ENCODE assay signal across 8 cellular contexts in the genomic region with DNA sequence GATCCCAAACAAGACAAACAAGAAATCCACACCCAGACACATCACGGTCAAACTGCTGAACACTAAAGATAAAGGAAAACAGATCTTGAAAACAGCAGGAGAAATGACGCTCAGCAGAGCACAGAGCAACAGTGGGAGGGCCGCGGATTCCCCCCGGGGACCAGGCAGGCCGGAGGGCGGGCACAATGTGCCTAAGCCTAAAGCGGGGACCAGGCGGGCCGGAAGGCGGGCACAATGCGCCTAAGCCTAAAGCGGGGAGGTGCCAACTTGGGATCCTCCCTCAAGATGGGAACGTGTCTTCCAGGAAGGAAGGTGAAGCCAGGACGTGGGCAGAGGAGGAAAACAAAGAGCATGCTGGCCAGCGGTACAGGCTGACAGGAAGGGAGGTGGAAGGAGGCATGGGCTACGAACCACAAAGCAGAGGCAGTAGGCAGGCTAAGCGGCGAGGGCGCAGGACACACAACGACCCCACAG. TPM values are rescaled to one million over a fixed set of nuclear protein-coding genes. Genes with fewer than 3 reads are reported as not detected.
A peak's percentile ranks its signal among the peaks of the same experiment; 100 is the strongest.
DNase-seq lines count a peak whose midpoint lies in the region; ATAC-seq and TF ChIP-seq lines count a peak whose summit lies in the region.

No MANE protein-coding gene starts in this region.

- no peak overlapping the region for H2AFZ ChIP-seq in PC-9

- H3K4me3 ChIP-seq in colonic mucosa = no peak overlapping the region
- H3K4me3 ChIP-seq in aorta (ENCODE audit: low read length in 2 of 2) = no peak overlapping the region
- no peak overlapping the region for H3K4me3 ChIP-seq in PC-9

- H3K9me3 ChIP-seq in colonic mucosa (no peaks in the 10 kb centered on the region), aorta (ENCODE audit: control insufficient read depth, low read length) (no peaks in the 10 kb centered on the region), PC-9 (ENCODE audit: insufficient read depth, low read depth) (no peaks in the 10 kb centered on the region)

- H3K27ac ChIP-seq in colonic mucosa (no peak overlapping the region), aorta (ENCODE audit: low read depth in 1 of 2, low read length in 2 of 2) (peak overlapping the region in 1 of 2 donors; percentile 35), PC-9 (no peak overlapping the region)

- no peak overlapping the region for H3K4me2 ChIP-seq in PC-9

- no peak overlapping the region for H3K9ac ChIP-seq in colonic mucosa (ENCODE audit: low read depth in 2 of 2, low read length in 2 of 2)

- peaks cover 12% of the 10 kb centered on the region; the same call in 1 of the 2 replicates for H3K79me2 ChIP-seq in PC-9 (ENCODE audit: low read depth)

- POLR2A ChIA-PET in PC-9 (lab: Charles Lee; ENCODE audit: unreplicated experiment) = no interaction called here

- no peaks in the 10 kb centered on the region; the same call in 1 of the 2 replicates for H4K20me1 ChIP-seq in PC-9 (ENCODE audit: insufficient read depth)

- H3F3A ChIP-seq in PC-9 (ENCODE audit: insufficient read depth, low read depth) = no peaks in the 10 kb centered on the region

- no peaks in the 10 kb centered on the region for H3K27me3 ChIP-seq in colonic mucosa
- H3K27me3 ChIP-seq in aorta (ENCODE audit: control insufficient read depth in 1 of 2, insufficient read depth in 2 of 2, low read length in 1 of 2) = no peaks in the 10 kb centered on the region
- H3K27me3 ChIP-seq in PC-9 (ENCODE audit: insufficient read depth, low read depth) = no peaks in the 10 kb centered on the region

- DNase-seq in DMS 273 treated with DMSO at 0.1 percent for 48 hours (lab: John Stamatoyannopoulos, UW) (peak; percentile 51), NCI-H187 treated with DMSO at 0.1 percent for 48 hours (lab: John Stamatoyannopoulos, UW) (peak; percentile 30), colonic mucosa (peak; percentile 59), lung microvascular endothelial cell (ENCODE audit: low read depth in 2 of 2) (peak; percentile 51 to 69), aorta (peak; percentile 71 to 92), PC-9 (no peak), HPDE6-E6E7 (ENCODE audit: extremely low spot score) (no peak)

- intact Hi-C loops in colonic mucosa (cut with DNase I) (no loop called here), aorta (cut with DNase I) (loop anchor here in 1 of 2 donors (2.0 kb wide), 1 partner anchor 32 kb away; a partner anchor contains a TSS), PC-9 (cut with micrococcal nuclease; ENCODE audit: unreplicated experiment) (no loop called here)

- TF ChIP-seq CTCF in colonic mucosa (IDR thresholded peaks at IDR 0.05) (no peak), PC-9 (conservative IDR thresholded peaks at IDR 0.05) (no peak)

- WGBS in aorta, 2 donors = 29 to 32% methylated on average over 21 of the region's 21 CpGs

- H3K36me3 ChIP-seq in colonic mucosa (no peaks in the 10 kb centered on the region), aorta (ENCODE audit: control insufficient read depth in 1 of 2, insufficient read depth in 2 of 2, low read length in 1 of 2) (no peaks in the 10 kb centered on the region), PC-9 (ENCODE audit: low read depth) (no peaks in the 10 kb centered on the region)

- H3K9me2 ChIP-seq in PC-9 (ENCODE audit: insufficient read depth) = no peaks in the 10 kb centered on the region

- H3K4me1 ChIP-seq in colonic mucosa = no peaks in the 10 kb centered on the region
- no peaks in the 10 kb centered on the region for H3K4me1 ChIP-seq in aorta (ENCODE audit: control insufficient read depth in 1 of 2, insufficient read depth in 2 of 2, low read length in 2 of 2)
- no peaks in the 10 kb centered on the region for H3K4me1 ChIP-seq in PC-9 (replicated peaks; ENCODE audit: insufficient read depth)

- CTCF ChIA-PET in PC-9 (lab: Charles Lee) = no interaction called here

- peak; percentile 88 for ATAC-seq in GM21423 (IDR thresholded peaks at IDR 0.05; ENCODE audit: unreplicated experiment)
- ATAC-seq in aorta (ENCODE audit: low FRiP score) = peak; percentile 83

- BruUV-seq in PC-9 (replicated peaks; lab: Mats Ljungman, UMichigan) = no TSS peak

RNA-seq across cellular contexts. Expression of a gene that starts 31.1 kb away (rescaled TPM):
- total RNA-seq in colonic mucosa (100 to 1,000 TPM; 119 to 165 TPM), lung microvascular endothelial cell (64.3 and 65.2 TPM in 2 replicates), aorta (100 to 1,000 TPM; 160 to 172 TPM), PC-9 (2021) (114 TPM in 2 replicates)
- polyA plus RNA-seq in aorta = 10 to 100 TPM; 46.5 to 48.1 TPM

Comparison
In these comparisons a context has a peak if more than half of its experiments do, and no peak if none do; other contexts are left out.
1. DNase-seq: peak in DMS 273 treated with DMSO at 0.1 percent for 48 hours (single experiment), NCI-H187 treated with DMSO at 0.1 percent for 48 hours (single experiment), colonic mucosa (single experiment), lung microvascular endothelial cell (2 of 2) and aorta (2 of 2); none in PC-9 (0 of 2) and HPDE6-E6E7 (single experiment).